ENCODE assay signal across 18 cellular contexts in genomic region chr20:45426621-45427020, GRCh38. TPM values are rescaled to one million over a fixed set of nuclear protein-coding genes. Genes with fewer than 3 reads are reported as not detected.
DNase-seq lines count a peak whose midpoint lies in the region; ATAC-seq and TF ChIP-seq lines count a peak whose summit lies in the region.
"Had no signal": no experiment of that assay in that cellular context is flagged by ENCODE, and none has a peak within 500 bp of the region (broad histone marks: within the 10 kb centered on the region; RNA-seq: fewer than 3 reads in every experiment).

No MANE protein-coding gene starts in this region.

- DNase-seq in IMR-90, result no peak
- peak in 30 of 56 donors; percentile 8 to 69 (median 37) for DNase-seq in amygdala (lab: John Stamatoyannopoulos, UW)
- DNase-seq in occipital lobe (lab: John Stamatoyannopoulos, UW), result peak; percentile 27
- DNase-seq in natural killer cell, result no peak
- DNase-seq in NCI-H1694 (lab: John Stamatoyannopoulos, UW), result no peak
- DNase-seq: activated effector memory CD4-positive, alpha-beta T cell treated with anti-CD3 and anti-CD28 coated beads, Interleukin-2, amount 50 U/mL, for 16 hours; DMS79; H9; NCI-H1092 treated with DMSO at 0.1 percent for 48 hours; NCI-H345; stimulated activated CD4-positive, alpha-beta T cell treated with anti-CD3 and anti-CD28 coated beads, Interleukin-1b, Interleukin-23, amount 100 ng/mL, for 48 hours; thyroid gland had no signal

- TF ChIP-seq CTCF in IMR-90 (conservative IDR thresholded peaks at IDR 0.05; ENCODE audit: low read depth, low read length), result no peak
- TF ChIP-seq CTCF in natural killer cell (IDR thresholded peaks at IDR 0.05), result no peak

- in situ Hi-C loops in IMR-90 (cut with MboI; ENCODE audit: low sequenced_read_pairs), result no loop called here

- dilution Hi-C loops in IMR-90 (cut with HindIII; ENCODE audit: low sequenced_read_pairs, unreplicated experiment), result no loop called here

- no peaks in the 10 kb centered on the region for H3K9me3 Mint-ChIP-seq in natural killer cell
- H3K9me3 Mint-ChIP-seq: H9 had no signal

- TF ChIP-seq RAD21 in IMR-90 (IDR thresholded peaks at IDR 0.05; ENCODE audit: low read length), result no peak

- H3K9me3 ChIP-seq in IMR-90 (ENCODE audit: control insufficient read depth, insufficient read depth, low read length), result no peaks in the 10 kb centered on the region
- H3K9me3 ChIP-seq: thyroid gland had no signal

- H4K5ac ChIP-seq in IMR-90 (ENCODE audit: low read depth, low read length), result no peak overlapping the region

- peaks cover 1 to 5% of the 10 kb centered on the region in 2 donors for H3K4me1 Mint-ChIP-seq in natural killer cell
- H3K4me1 Mint-ChIP-seq: H9 had no signal

- H3K36me3 ChIP-seq in IMR-90 (ENCODE audit: control insufficient read depth, insufficient read depth, low read length), result peaks cover 24% of the 10 kb centered on the region

- H3K4me3 ChIP-seq in IMR-90 (ENCODE audit: insufficient read depth, low read depth, low read length), result no peak overlapping the region
- H3K4me3 ChIP-seq: thyroid gland had no signal

- no peaks in the 10 kb centered on the region; the same call in 1 of the 2 replicates for H3K9me1 ChIP-seq in IMR-90 (ENCODE audit: insufficient read depth, low read length)

- CTCF ChIA-PET in IMR-90 (lab: Yijun Ruan, JAX), result no interaction called here

- no peak overlapping the region for H2BK5ac ChIP-seq in IMR-90 (ENCODE audit: low read depth, low read length, poor library complexity, severe bottlenecking)

- no peaks in the 10 kb centered on the region for H3K27me3 Mint-ChIP-seq in natural killer cell (ENCODE audit: low read depth in 2 of 2)

- H3K56ac ChIP-seq in IMR-90 (ENCODE audit: extremely low read depth, insufficient read depth, low read length), result no peak overlapping the region

- H3K36me3 Mint-ChIP-seq in natural killer cell, result peaks cover 7% of the 10 kb centered on the region

- H3K4me2 ChIP-seq in IMR-90 (ENCODE audit: low read depth, low read length), result no peak overlapping the region

- POLR2A ChIA-PET in IMR-90 (lab: Charles Lee; ENCODE audit: unreplicated experiment), result no interaction called here

- no peak overlapping the region for H3K23ac ChIP-seq in IMR-90 (ENCODE audit: low read depth, low read length)

- H2AK5ac ChIP-seq in IMR-90 (ENCODE audit: low read depth, low read length), result no peak overlapping the region

- no peak overlapping the region for H3K9ac ChIP-seq in IMR-90 (ENCODE audit: low read depth, low read length)

- no peaks in the 10 kb centered on the region for H3K27me3 ChIP-seq in IMR-90 (ENCODE audit: control insufficient read depth, insufficient read depth, low read length)
- H3K27me3 ChIP-seq: thyroid gland had no signal

- peak overlapping the region; percentile 82 for H2AK9ac ChIP-seq in IMR-90 (replicated peaks; ENCODE audit: low read depth, low read length, poor library complexity)

- no peak overlapping the region for H3K4me3 Mint-ChIP-seq in natural killer cell
- H3K4me3 Mint-ChIP-seq: H9 had no signal

- no peaks in the 10 kb centered on the region for H3K4me1 ChIP-seq in IMR-90 (ENCODE audit: control insufficient read depth, insufficient read depth, low read length)
- H3K4me1 ChIP-seq: thyroid gland had no signal

- H2BK15ac ChIP-seq in IMR-90 (ENCODE audit: low read depth, low read length), result no peak overlapping the region

- no peak overlapping the region for H3K27ac Mint-ChIP-seq in natural killer cell

- no peak overlapping the region for H2BK120ac ChIP-seq in IMR-90 (ENCODE audit: low read depth, low read length)

- no peak overlapping the region for H4K8ac ChIP-seq in IMR-90 (ENCODE audit: low read depth in 2 of 2, low read length in 2 of 2)

- H3K18ac ChIP-seq in IMR-90 (ENCODE audit: low read depth, low read length), result no peak overlapping the region

- no peak overlapping the region for H3K14ac ChIP-seq in IMR-90 (replicated peaks; ENCODE audit: low read depth, low read length)

- ATAC-seq in IMR-90 (ENCODE audit: low read depth) (no peak), natural killer cell (no peak), HG02571 (IDR thresholded peaks at IDR 0.05; ENCODE audit: unreplicated experiment) (no peak)

- no peaks in the 10 kb centered on the region for H4K20me1 ChIP-seq in IMR-90 (ENCODE audit: insufficient read depth, low read length)

- H3K79me1 ChIP-seq in IMR-90 (ENCODE audit: low read depth in 1 of 2, low read length in 2 of 2), result no peaks in the 10 kb centered on the region

- BruUV-seq in IMR-90 (replicated peaks; lab: Mats Ljungman, UMichigan), result no TSS peak

- H2AFZ ChIP-seq in IMR-90 (replicated peaks; ENCODE audit: low read length, poor library complexity), result no peak overlapping the region

- H4K91ac ChIP-seq in IMR-90 (ENCODE audit: insufficient read depth, low read depth, low read length), result no peak overlapping the region

- no peak for TF ChIP-seq POLR2A in IMR-90 (IDR thresholded peaks at IDR 0.05; ENCODE audit: low read depth, low read length)

- H3K27ac ChIP-seq in IMR-90 (ENCODE audit: insufficient read depth, low read length), result no peak overlapping the region
- H3K27ac ChIP-seq: thyroid gland had no signal

- 100% methylated on average over 1 of the region's 3 CpGs; no CpG with 5 or more reads in 1 of the 2 experiments for WGBS in IMR-90 (ENCODE audit: extremely low coverage in 2 of 2, insufficient read length in 1 of 2), 2 experiments

- H2BK20ac ChIP-seq in IMR-90 (ENCODE audit: low read depth, low read length), result no peak overlapping the region

- intact Hi-C loops in IMR-90 (cut with micrococcal nuclease), result no loop called here
- intact Hi-C loops in natural killer cell (cut with micrococcal nuclease), result no loop called here

- no peak overlapping the region for H3K4ac ChIP-seq in IMR-90 (ENCODE audit: low read depth, low read length)

TF ChIP-seq in IMR-90, 13 proteins besides CTCF, POLR2A, EP300 and RAD21:
- TF ChIP-seq FOS (IDR thresholded peaks at IDR 0.05; ENCODE audit: low read depth, low read length) (no peak), USF2 (IDR thresholded peaks at IDR 0.05; ENCODE audit: low read depth, low read length) (no peak), CHD1 (IDR thresholded peaks at IDR 0.05; ENCODE audit: low read depth, low read length) (no peak), MXI1 (IDR thresholded peaks at IDR 0.05; ENCODE audit: borderline replicate concordance, low read depth, low read length) (no peak), RFX5 (IDR thresholded peaks at IDR 0.05; ENCODE audit: low read depth, low read length) (no peak), SMC3 (IDR thresholded peaks at IDR 0.05; ENCODE audit: low read depth, low read length) (no peak), BHLHE40 (IDR thresholded peaks at IDR 0.05; ENCODE audit: low read depth, low read length) (no peak), CEBPB (IDR thresholded peaks at IDR 0.05; ENCODE audit: low read depth, low read length) (no peak), MAZ (IDR thresholded peaks at IDR 0.05; ENCODE audit: borderline replicate concordance, low read depth, low read length) (no peak), ELK1 (IDR thresholded peaks at IDR 0.05; ENCODE audit: borderline replicate concordance, low read depth, low read length) (no peak), NFE2L2 (IDR thresholded peaks at IDR 0.05; ENCODE audit: low read depth, low read length) (no peak), RCOR1 (IDR thresholded peaks at IDR 0.05; ENCODE audit: insufficient replicate concordance, low read length) (no peak), MAFK (IDR thresholded peaks at IDR 0.05; ENCODE audit: low read depth, low read length) (no peak)

RNA-seq across cellular contexts. Expression of gene PIGT, which starts 10.7 kb away (rescaled TPM):
- 27.2 and 31.2 TPM in 2 replicates for total RNA-seq in IMR-90 (2012; rRNA removed)
- 145 and 168 TPM in 2 replicates for polyA plus RNA-seq in IMR-90 (2012; rRNA removed)
- polyA plus RNA-seq in IMR-90 (2012; cell fraction: cytosol; rRNA removed), result 95.0 and 170 TPM in 2 replicates
- 54.1 and 81.1 TPM in 2 replicates for polyA plus RNA-seq in IMR-90 (2012; cell fraction: nucleus; rRNA removed; ENCODE audit: low replicate concordance)
- total RNA-seq in occipital lobe, result 12.0 TPM
- total RNA-seq in natural killer cell, result 100 to 1,000 TPM; 173 to 190 (median 187) TPM

RNA-seq across cellular contexts. Expression of gene DBNDD2, which starts 18.5 kb away (rescaled TPM):
- total RNA-seq in IMR-90 (2012; rRNA removed) (1.1 and 1.3 TPM in 2 replicates), occipital lobe (5.9 TPM), natural killer cell (10 to 100 TPM; 13.0 to 14.7 (median 13.3) TPM)
- polyA plus RNA-seq in IMR-90 (2012; rRNA removed), result 7.8 and 9.3 TPM in 2 replicates
- polyA plus RNA-seq in IMR-90 (2012; cell fraction: cytosol; rRNA removed), result 6.7 and 9.8 TPM in 2 replicates
- 7.2 and 10.5 TPM in 2 replicates for polyA plus RNA-seq in IMR-90 (2012; cell fraction: nucleus; rRNA removed; ENCODE audit: low replicate concordance)

RNA-seq across cellular contexts. Expression of gene WFDC2, which starts 42.9 kb away (rescaled TPM):
- total RNA-seq in IMR-90 (2012; rRNA removed) (not detected in 2 replicates), occipital lobe (3.4 TPM), natural killer cell (not detected)
- polyA plus RNA-seq in IMR-90 (2012; rRNA removed), result not detected in 2 replicates
- not detected in 2 replicates for polyA plus RNA-seq in IMR-90 (2012; cell fraction: cytosol; rRNA removed)
- not detected in 2 replicates for polyA plus RNA-seq in IMR-90 (2012; cell fraction: nucleus; rRNA removed; ENCODE audit: low replicate concordance)
- total RNA-seq: activated CD8-positive, alpha-beta memory T cell treated with anti-CD3 and anti-CD28 coated beads for 36 hours; dermis microvascular lymphatic vessel endothelial cell; fibroblast of lung; pulmonary artery endothelial cell had no signal
- polyA plus RNA-seq: BJ, fibroblast of lung had no signal

RNA-seq across cellular contexts. Expression of gene TP53TG5, which starts 48.5 kb away (rescaled TPM):
- not detected in 2 replicates for total RNA-seq in IMR-90 (2012; rRNA removed)
- polyA plus RNA-seq in IMR-90 (2012; rRNA removed), result not detected in 2 replicates
- not detected in 2 replicates for polyA plus RNA-seq in IMR-90 (2012; cell fraction: cytosol; rRNA removed)
- not detected in 2 replicates for polyA plus RNA-seq in IMR-90 (2012; cell fraction: nucleus; rRNA removed; ENCODE audit: low replicate concordance)
- not detected for total RNA-seq in occipital lobe
- under 1 TPM in 1 of 3 donors, not detected in 2; 0.14 TPM for total RNA-seq in natural killer cell
- total RNA-seq: dermis microvascular lymphatic vessel endothelial cell, fibroblast of lung, H9, pulmonary artery endothelial cell, thyroid gland had no signal
- polyA plus RNA-seq: BJ had no signal

Comparison
In these comparisons a context has a peak if more than half of its experiments do, and no peak if none do; other contexts are left out.
1. DNase-seq: peak in amygdala (30 of 56) and occipital lobe (single experiment); none in IMR-90 (single experiment), natural killer cell (single experiment) and NCI-H1694 (single experiment).